In the genomic region with DNA sequence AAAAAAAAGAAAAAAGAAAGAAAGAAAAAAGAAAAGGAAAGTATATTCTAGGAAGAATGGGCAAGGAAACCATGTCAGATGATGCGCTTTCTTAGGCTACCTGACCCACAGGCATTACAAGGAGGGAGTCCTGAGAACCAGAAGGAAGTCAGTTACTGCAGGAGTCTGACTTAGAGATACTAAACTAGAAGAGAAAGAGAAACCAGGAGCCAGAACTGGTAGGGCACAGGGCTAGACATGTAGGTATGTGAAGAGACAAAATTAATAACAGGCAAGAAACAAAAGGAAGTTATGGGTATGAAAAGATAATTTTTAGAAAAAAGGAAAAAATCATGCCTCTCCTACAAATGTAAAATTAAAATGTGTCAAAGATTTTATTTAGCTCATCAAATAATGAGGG, we compare ENCODE assay signal across 9 cellular contexts.
"Had no signal": no experiment of that assay in that cellular context is flagged by ENCODE, and none has a peak within 500 bp of the region (broad histone marks: within the 10 kb centered on the region; RNA-seq: fewer than 3 reads in every experiment).

No MANE protein-coding gene starts in this region.

- H3K36me3 ChIP-seq: HAP-1 had no signal

- H3K27ac ChIP-seq: GM23248 had no signal

- H3K9ac ChIP-seq: GM23248 had no signal

- H3K9me3 ChIP-seq: HAP-1 had no signal

- H3K27ac Mint-ChIP-seq: GM23338, HFFc6 had no signal

- H3K4me1 ChIP-seq: HAP-1 had no signal

- DNase-seq: GM23248, GOT3, H7, H9, HCEC 1CT, HFFc6 had no signal

- H3K4me3 ChIP-seq: GM23248, GM23338, HAP-1 had no signal

- H3K4me3 Mint-ChIP-seq: GM23338, H9, HFFc6 had no signal

- H2AFZ ChIP-seq: GM23248, GM23338 had no signal

- H3K9me3 Mint-ChIP-seq: H9 had no signal

- H3K4me2 ChIP-seq: GM23338 had no signal

- ATAC-seq: GM23338, HCT116 had no signal
